ENCODE assay signal across 13 cellular contexts in genomic region chr7:20744913-20745587, GRCh38. TPM values are rescaled to one million over a fixed set of nuclear protein-coding genes. Genes with fewer than 3 reads are reported as not detected.
DNase-seq lines count a peak whose midpoint lies in the region; ATAC-seq and TF ChIP-seq lines count a peak whose summit lies in the region.
"Had no signal": no experiment of that assay in that cellular context is flagged by ENCODE, and none has a peak within 500 bp of the region (broad histone marks: within the 10 kb centered on the region; RNA-seq: fewer than 3 reads in every experiment).

No MANE protein-coding gene starts in this region.

- intact Hi-C loops in lower leg skin (cut with DNase I; ENCODE audit: low total_unique reads), result no loop called here

- ATAC-seq in activated naive CD4-positive, alpha-beta T cell treated with anti-CD3 and anti-CD28 coated beads, Interleukin-2, amount 50 U/mL, for 72 hours, result no peak
- no peak for ATAC-seq in GM19467 (IDR thresholded peaks at IDR 0.05; ENCODE audit: unreplicated experiment)
- ATAC-seq in naive thymus-derived CD8-positive, alpha-beta T cell, result no peak

- peak; percentile 13 for TF ChIP-seq CTCF in GM06990 (IDR thresholded peaks at IDR 0.05; ENCODE audit: insufficient read depth, low read length, poor library complexity, severe bottlenecking)
- no peak for TF ChIP-seq CTCF in lower leg skin (IDR thresholded peaks at IDR 0.05)

- TF ChIP-seq POLR2A in lower leg skin (IDR thresholded peaks at IDR 0.05), result no peak

- 49% methylated on average over 7 of the region's 7 CpGs for WGBS in lower leg skin, 2 donors

- H3K27me3 ChIP-seq in GM06990 (replicated peaks; ENCODE audit: control insufficient read depth, insufficient read depth, low read length), result no peaks in the 10 kb centered on the region

- H3K4me1 Mint-ChIP-seq in naive thymus-derived CD8-positive, alpha-beta T cell, result peaks cover 0 to 2% (median 0%) of the 10 kb centered on the region in 4 donors

- no peaks in the 10 kb centered on the region for H3K36me3 ChIP-seq in GM06990 (ENCODE audit: control insufficient read depth, insufficient read depth, low read length)
- H3K36me3 ChIP-seq: spleen had no signal

- H3K9me3 Mint-ChIP-seq in activated naive CD4-positive, alpha-beta T cell treated with anti-CD3 and anti-CD28 coated beads, Interleukin-2, amount 50 U/mL, for 72 hours, result no peaks in the 10 kb centered on the region
- H3K9me3 Mint-ChIP-seq in naive thymus-derived CD8-positive, alpha-beta T cell, result peaks cover 0 to 2% (median 0%) of the 10 kb centered on the region in 9 donors
- H3K9me3 Mint-ChIP-seq: stimulated activated naive CD8-positive, alpha-beta T cell treated with anti-CD3 and anti-CD28 coated beads, Interleukin-15, Interleukin-2, amounts not matched to agents 100 ng/mL and 50 ng/mL, for 24 hours had no signal

- H3K4me3 ChIP-seq in GM06990 (replicated peaks; ENCODE audit: low read depth, low read length) (no peak overlapping the region), lower leg skin (ENCODE audit: low read depth, poor library complexity, severe bottlenecking) (no peak overlapping the region)
- H3K4me3 ChIP-seq: spleen had no signal

- H3K27ac Mint-ChIP-seq in activated naive CD4-positive, alpha-beta T cell treated with anti-CD3 and anti-CD28 coated beads, Interleukin-2, amount 50 U/mL, for 72 hours, result no peak overlapping the region
- no peak overlapping the region for H3K27ac Mint-ChIP-seq in naive thymus-derived CD8-positive, alpha-beta T cell
- H3K27ac Mint-ChIP-seq: stimulated activated naive CD8-positive, alpha-beta T cell treated with anti-CD3 and anti-CD28 coated beads, Interleukin-15, Interleukin-2, amounts not matched to agents 100 ng/mL and 50 ng/mL, for 24 hours had no signal

- no peaks in the 10 kb centered on the region for H3K36me3 Mint-ChIP-seq in activated naive CD4-positive, alpha-beta T cell treated with anti-CD3 and anti-CD28 coated beads, Interleukin-2, amount 50 U/mL, for 72 hours
- H3K36me3 Mint-ChIP-seq in naive thymus-derived CD8-positive, alpha-beta T cell, result no peaks in the 10 kb centered on the region

- H3K27me3 Mint-ChIP-seq in naive thymus-derived CD8-positive, alpha-beta T cell, result peaks cover 0 to 28% (median 8%) of the 10 kb centered on the region in 5 donors

- H3K4me3 Mint-ChIP-seq in naive thymus-derived CD8-positive, alpha-beta T cell, result no peak overlapping the region
- H3K4me3 Mint-ChIP-seq: stimulated activated naive CD8-positive, alpha-beta T cell treated with anti-CD3 and anti-CD28 coated beads, Interleukin-15, Interleukin-2, amounts not matched to agents 100 ng/mL and 50 ng/mL, for 24 hours had no signal

- POLR2A ChIA-PET in naive thymus-derived CD8-positive, alpha-beta T cell (lab: Charles Lee), result no interaction called here

- DNase-seq in GM06990 (ENCODE audit: extremely low read depth, insufficient read length) (no peak), NCI-H1105 treated with DMSO at 0.1 percent for 48 hours (lab: John Stamatoyannopoulos, UW) (peak; percentile 83), RKO (ENCODE audit: low spot score) (peak; percentile 34), kidney glomerular epithelial cell (lab: John Stamatoyannopoulos, UW) (peak; percentile 43), lower leg skin (ENCODE audit: low spot score in 2 of 2) (no peak)
- DNase-seq in activated naive CD4-positive, alpha-beta T cell treated with anti-CD3 and anti-CD28 coated beads, Interleukin-2, amount 50 U/mL, for 72 hours (ENCODE audit: low spot score in 2 of 2), result no peak
- no peak for DNase-seq in naive thymus-derived CD8-positive, alpha-beta T cell
- DNase-seq: activated CD8-positive, alpha-beta memory T cell treated with anti-CD3 and anti-CD28 coated beads for 24 hours; Right ventricle myocardium superior; spleen had no signal

RNA-seq across cellular contexts. Expression of gene SP8, which starts 41.6 kb away (rescaled TPM):
- not detected for total RNA-seq in activated naive CD4-positive, alpha-beta T cell treated with anti-CD3 and anti-CD28 coated beads, Interleukin-2, amount 50 U/mL, for 72 hours
- total RNA-seq in lower leg skin, result 10 to 100 TPM in 1 of 4 donors, 1 to 10 TPM in 3; 3.9 to 27.2 (median 8.1) TPM
- total RNA-seq in naive thymus-derived CD8-positive, alpha-beta T cell, result not detected
- polyA plus RNA-seq in naive thymus-derived CD8-positive, alpha-beta T cell, result not detected
- total RNA-seq: mesenteric fat pad, Right ventricle myocardium superior, spleen had no signal
- polyA plus RNA-seq: spleen had no signal

Comparison
In these comparisons a context has a peak if more than half of its experiments do, and no peak if none do; other contexts are left out.
1. DNase-seq: peak in NCI-H1105 treated with DMSO at 0.1 percent for 48 hours (single experiment), RKO (single experiment) and kidney glomerular epithelial cell (single experiment); none in GM06990 (single experiment), activated naive CD4-positive, alpha-beta T cell treated with anti-CD3 and anti-CD28 coated beads, Interleukin-2, amount 50 U/mL, for 72 hours (0 of 2), lower leg skin (0 of 2) and naive thymus-derived CD8-positive, alpha-beta T cell (0 of 10).
2. RNA of gene SP8, which starts 41.6 kb away (total RNA-seq): 3.9 to 27.2 TPM in lower leg skin; not detected in activated naive CD4-positive, alpha-beta T cell treated with anti-CD3 and anti-CD28 coated beads, Interleukin-2, amount 50 U/mL, for 72 hours and not detected in naive thymus-derived CD8-positive, alpha-beta T cell; every median in the first group is over 4 times any median in the second.